In the genomic region with DNA sequence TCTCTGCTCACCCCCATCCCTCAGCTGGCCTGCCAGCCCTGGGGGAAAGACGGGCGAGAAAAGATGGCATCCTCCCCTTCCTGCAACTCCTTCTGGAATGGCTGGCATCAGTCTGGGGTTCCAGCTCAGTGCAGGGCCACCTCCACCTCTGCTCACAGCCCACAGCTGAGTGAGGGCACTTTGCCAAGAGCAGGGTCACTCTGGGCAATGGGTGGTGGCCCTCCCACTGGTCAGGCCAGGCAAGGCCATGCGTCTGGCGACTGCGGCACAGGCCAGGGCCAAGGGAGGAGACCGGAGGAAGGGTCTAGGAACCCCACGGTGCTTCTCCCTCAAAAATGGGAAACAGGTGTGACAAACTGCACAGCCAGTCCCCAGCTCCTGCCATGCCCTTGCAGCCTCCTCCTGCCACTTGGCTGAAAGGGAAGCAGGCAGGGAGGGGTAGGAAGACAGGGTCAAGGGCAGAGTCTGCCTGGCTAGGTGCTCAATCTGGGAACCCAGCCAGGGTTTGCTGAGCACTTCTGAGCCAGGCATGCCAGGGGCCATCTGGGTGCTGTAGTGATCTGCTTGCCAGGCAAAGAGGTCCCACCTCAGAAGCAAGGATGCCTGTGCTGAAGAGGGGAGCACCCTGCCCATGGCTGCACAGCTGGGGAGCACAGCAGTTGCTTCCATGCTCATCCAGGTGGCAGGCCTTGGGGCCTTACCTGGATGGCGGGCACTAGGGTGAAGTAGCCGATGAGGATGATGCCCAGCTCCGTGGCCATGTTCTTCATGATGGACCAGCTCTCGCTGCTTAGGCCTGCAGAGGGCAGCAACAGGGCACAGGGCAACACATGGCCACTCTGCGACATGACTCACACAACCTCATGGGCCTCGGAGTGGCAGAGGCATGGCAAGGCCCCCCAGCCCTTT, we compare ENCODE assay signal across 1 cellular context.
A peak's percentile ranks its signal among the peaks of the same experiment; 100 is the strongest.
TF ChIP-seq lines count a peak whose summit lies in the region.

No MANE protein-coding gene starts in this region.

TF ChIP-seq in IMR-90, 13 proteins besides CTCF, POLR2A, EP300 and RAD21:
- TF ChIP-seq BHLHE40 (IDR thresholded peaks at IDR 0.05; ENCODE audit: low read depth, low read length) (no peak), MXI1 (IDR thresholded peaks at IDR 0.05; ENCODE audit: borderline replicate concordance, low read depth, low read length) (peak; percentile 61; the same call in 1 of the 2 replicates)
